Comparison of ENCODE assay signal across 32 cellular contexts in genomic region chr3:25960776-25961175, GRCh38.
"Had no signal": no experiment of that assay in that cellular context is flagged by ENCODE, and none has a peak within 500 bp of the region (broad histone marks: within the 10 kb centered on the region; RNA-seq: fewer than 3 reads in every experiment).

No MANE protein-coding gene starts in this region.

- H3K27ac ChIP-seq: ascending aorta, breast epithelium, cardiac muscle cell, coronary artery, dorsolateral prefrontal cortex, WERI-Rb-1 had no signal

- H3K27me3 ChIP-seq: ascending aorta, breast epithelium, cardiac muscle cell, dorsolateral prefrontal cortex had no signal

- H3K4me1 ChIP-seq: ascending aorta, breast epithelium had no signal

- H3K36me3 ChIP-seq: ascending aorta, breast epithelium, cardiac muscle cell, WERI-Rb-1 had no signal

- H3K9me3 ChIP-seq: ascending aorta, breast epithelium had no signal

- H3K36me3 Mint-ChIP-seq: activated CD4-positive, alpha-beta memory T cell treated with anti-CD3 and anti-CD28 coated beads for 36 hours; activated naive CD4-positive, alpha-beta T cell treated with anti-CD3 and anti-CD28 coated beads, Interleukin-2, amount 10 ng/mL, durations not matched to agents 7 days and 5 days; activated naive CD4-positive, alpha-beta T cell treated with anti-CD3 and anti-CD28 coated beads, Interleukin-2, amount 50 U/mL, for 72 hours; activated naive CD8-positive, alpha-beta T cell treated with anti-CD3 and anti-CD28 coated beads, Interleukin-2, amount 10 ng/mL, durations not matched to agents 7 days and 5 days; brain had no signal

- H3K4me3 Mint-ChIP-seq: activated B cell treated with CpG ODN at 0.5 μM for 24 hours; activated CD4-positive, alpha-beta memory T cell treated with anti-CD3 and anti-CD28 coated beads for 36 hours; activated CD4-positive, alpha-beta T cell treated with anti-CD3 and anti-CD28 coated beads for 36 hours; activated CD4-positive, alpha-beta T cell treated with anti-CD3 and anti-CD28 coated beads, Interleukin-2, amount 10 ng/mL, durations not matched to agents 24 days and 14 days; activated CD8-positive, alpha-beta T cell treated with anti-CD3 and anti-CD28 coated beads, Interleukin-2, amount 10 ng/mL, durations not matched to agents 7 days and 5 days; activated naive CD4-positive, alpha-beta T cell treated with anti-CD3 and anti-CD28 coated beads, Interleukin-2, amount 10 ng/mL, durations not matched to agents 7 days and 5 days; activated naive CD8-positive, alpha-beta T cell treated with anti-CD3 and anti-CD28 coated beads, Interleukin-2, amount 10 ng/mL, durations not matched to agents 7 days and 5 days; activated T-cell treated with anti-CD3 and anti-CD28 coated beads, Interleukin-2, amount 50 U/mL, for 24 hours; activated T-cell treated with anti-CD3 and anti-CD28 coated beads, Interleukin-2, amount 50 U/mL, for 72 hours; brain; dendritic cell treated with granulocyte-macrophage colony-stimulating factor and Interleukin-4, amounts not matched to agents 40 ng/mL and 50 ng/mL, for 4 days; endodermal cell; T-helper 17 cell; T-helper 2 cell treated with Interferon-gamma antibody and Interleukin-4, amounts not matched to agents 5 μg/mL and 100 μg/mL, for 36 hours had no signal

- H3K9me3 Mint-ChIP-seq: activated B cell treated with CpG ODN at 0.5 μM for 24 hours; activated CD4-positive, alpha-beta memory T cell treated with anti-CD3 and anti-CD28 coated beads for 36 hours; activated CD4-positive, alpha-beta T cell treated with anti-CD3 and anti-CD28 coated beads, Interleukin-2, amount 10 ng/mL, durations not matched to agents 24 days and 14 days; activated naive CD4-positive, alpha-beta T cell treated with anti-CD3 and anti-CD28 coated beads, Interleukin-2, amount 10 ng/mL, durations not matched to agents 7 days and 5 days; activated naive CD4-positive, alpha-beta T cell treated with anti-CD3 and anti-CD28 coated beads, Interleukin-2, amount 50 U/mL, for 72 hours; activated naive CD8-positive, alpha-beta T cell treated with anti-CD3 and anti-CD28 coated beads, Interleukin-2, amount 10 ng/mL, durations not matched to agents 7 days and 5 days; activated T-cell treated with anti-CD3 and anti-CD28 coated beads, Interleukin-2, amount 50 U/mL, for 24 hours; activated T-cell treated with anti-CD3 and anti-CD28 coated beads, Interleukin-2, amount 50 U/mL, for 72 hours; brain; dendritic cell treated with granulocyte-macrophage colony-stimulating factor and Interleukin-4, amounts not matched to agents 40 ng/mL and 50 ng/mL, for 4 days; endodermal cell; T-helper 2 cell treated with Interferon-gamma antibody and Interleukin-4, amounts not matched to agents 5 μg/mL and 100 μg/mL, for 36 hours had no signal

- DNase-seq: activated B cell treated with CpG ODN at 0.5 μM for 24 hours; activated CD4-positive, alpha-beta memory T cell treated with anti-CD3 and anti-CD28 coated beads for 36 hours; activated CD4-positive, alpha-beta T cell treated with anti-CD3 and anti-CD28 coated beads for 36 hours; activated CD4-positive, alpha-beta T cell treated with anti-CD3 and anti-CD28 coated beads, Interleukin-2, amount 10 ng/mL, durations not matched to agents 24 days and 14 days; activated CD8-positive, alpha-beta memory T cell treated with anti-CD3 and anti-CD28 coated beads, Interleukin-2, amount 50 U/mL, for 48 hours; activated CD8-positive, alpha-beta T cell treated with anti-CD3 and anti-CD28 coated beads, Interleukin-2, amount 10 ng/mL, durations not matched to agents 7 days and 5 days; activated gamma-delta T cell; activated naive CD4-positive, alpha-beta T cell; activated naive CD4-positive, alpha-beta T cell treated with anti-CD3 and anti-CD28 coated beads, Interleukin-2, amount 10 ng/mL, durations not matched to agents 7 days and 5 days; activated naive CD8-positive, alpha-beta T cell treated with anti-CD3 and anti-CD28 coated beads, Interleukin-2, amount 10 ng/mL, durations not matched to agents 7 days and 5 days; activated T-cell treated with anti-CD3 and anti-CD28 coated beads for 4 hours; activated T-cell treated with anti-CD3 and anti-CD28 coated beads, Interleukin-2, amount 50 U/mL, for 24 hours; activated T-cell treated with anti-CD3 and anti-CD28 coated beads, Interleukin-2, amount 50 U/mL, for 72 hours; central memory CD4-positive, alpha-beta T cell; dorsolateral prefrontal cortex; effector memory CD4-positive, alpha-beta T cell; endodermal cell; foreskin fibroblast; head of caudate nucleus; T-helper 17 cell; T1000; WERI-Rb-1 had no signal

- ATAC-seq: activated CD4-positive, alpha-beta T cell treated with anti-CD3 and anti-CD28 coated beads for 36 hours; activated CD4-positive, CD25-positive, alpha-beta regulatory T cell treated with anti-CD3 and anti-CD28 coated beads, Interleukin-2, amount 50 U/mL, for 24 hours; activated CD8-positive, alpha-beta T cell treated with anti-CD3 and anti-CD28 coated beads, Interleukin-2, amount 10 ng/mL, durations not matched to agents 7 days and 5 days; activated naive CD4-positive, alpha-beta T cell treated with anti-CD3 and anti-CD28 coated beads, Interleukin-2, amount 50 U/mL, for 72 hours; activated T-cell treated with anti-CD3 and anti-CD28 coated beads, Interleukin-2, amount 50 U/mL, for 72 hours; esophagus mucosa; T-helper 17 cell had no signal

- H3K4me3 ChIP-seq: ascending aorta, breast epithelium, cardiac muscle cell, coronary artery, dorsolateral prefrontal cortex had no signal

- H3K27ac Mint-ChIP-seq: activated B cell treated with CpG ODN at 0.5 μM for 24 hours; activated CD4-positive, alpha-beta memory T cell treated with anti-CD3 and anti-CD28 coated beads for 36 hours; activated CD4-positive, alpha-beta T cell treated with anti-CD3 and anti-CD28 coated beads for 36 hours; activated CD4-positive, alpha-beta T cell treated with anti-CD3 and anti-CD28 coated beads, Interleukin-2, amount 10 ng/mL, durations not matched to agents 24 days and 14 days; activated CD8-positive, alpha-beta T cell treated with anti-CD3 and anti-CD28 coated beads, Interleukin-2, amount 10 ng/mL, durations not matched to agents 7 days and 5 days; activated naive CD4-positive, alpha-beta T cell treated with anti-CD3 and anti-CD28 coated beads, Interleukin-2, amount 10 ng/mL, durations not matched to agents 7 days and 5 days; activated naive CD4-positive, alpha-beta T cell treated with anti-CD3 and anti-CD28 coated beads, Interleukin-2, amount 50 U/mL, for 72 hours; activated naive CD8-positive, alpha-beta T cell treated with anti-CD3 and anti-CD28 coated beads, Interleukin-2, amount 10 ng/mL, durations not matched to agents 7 days and 5 days; activated T-cell treated with anti-CD3 and anti-CD28 coated beads, Interleukin-2, amount 50 U/mL, for 24 hours; activated T-cell treated with anti-CD3 and anti-CD28 coated beads, Interleukin-2, amount 50 U/mL, for 72 hours; brain; dendritic cell treated with granulocyte-macrophage colony-stimulating factor and Interleukin-4, amounts not matched to agents 40 ng/mL and 50 ng/mL, for 4 days; endodermal cell; T-helper 17 cell; T-helper 2 cell treated with Interferon-gamma antibody and Interleukin-4, amounts not matched to agents 5 μg/mL and 100 μg/mL, for 36 hours had no signal

- H3K4me1 Mint-ChIP-seq: activated B cell treated with CpG ODN at 0.5 μM for 24 hours; activated CD4-positive, alpha-beta T cell treated with anti-CD3 and anti-CD28 coated beads for 36 hours; activated CD4-positive, alpha-beta T cell treated with anti-CD3 and anti-CD28 coated beads, Interleukin-2, amount 10 ng/mL, durations not matched to agents 24 days and 14 days; activated naive CD4-positive, alpha-beta T cell treated with anti-CD3 and anti-CD28 coated beads, Interleukin-2, amount 10 ng/mL, durations not matched to agents 7 days and 5 days; activated naive CD8-positive, alpha-beta T cell treated with anti-CD3 and anti-CD28 coated beads, Interleukin-2, amount 10 ng/mL, durations not matched to agents 7 days and 5 days; brain; endodermal cell; T-helper 17 cell had no signal

- H3K27me3 Mint-ChIP-seq: activated B cell treated with CpG ODN at 0.5 μM for 24 hours; activated CD4-positive, alpha-beta T cell treated with anti-CD3 and anti-CD28 coated beads, Interleukin-2, amount 10 ng/mL, durations not matched to agents 24 days and 14 days; activated naive CD4-positive, alpha-beta T cell treated with anti-CD3 and anti-CD28 coated beads, Interleukin-2, amount 10 ng/mL, durations not matched to agents 7 days and 5 days; activated naive CD8-positive, alpha-beta T cell treated with anti-CD3 and anti-CD28 coated beads, Interleukin-2, amount 10 ng/mL, durations not matched to agents 7 days and 5 days; activated T-cell treated with anti-CD3 and anti-CD28 coated beads, Interleukin-2, amount 50 U/mL, for 24 hours; brain; dendritic cell treated with granulocyte-macrophage colony-stimulating factor and Interleukin-4, amounts not matched to agents 40 ng/mL and 50 ng/mL, for 4 days had no signal
